ENCODE assay signal across 8 cellular contexts in the genomic region with DNA sequence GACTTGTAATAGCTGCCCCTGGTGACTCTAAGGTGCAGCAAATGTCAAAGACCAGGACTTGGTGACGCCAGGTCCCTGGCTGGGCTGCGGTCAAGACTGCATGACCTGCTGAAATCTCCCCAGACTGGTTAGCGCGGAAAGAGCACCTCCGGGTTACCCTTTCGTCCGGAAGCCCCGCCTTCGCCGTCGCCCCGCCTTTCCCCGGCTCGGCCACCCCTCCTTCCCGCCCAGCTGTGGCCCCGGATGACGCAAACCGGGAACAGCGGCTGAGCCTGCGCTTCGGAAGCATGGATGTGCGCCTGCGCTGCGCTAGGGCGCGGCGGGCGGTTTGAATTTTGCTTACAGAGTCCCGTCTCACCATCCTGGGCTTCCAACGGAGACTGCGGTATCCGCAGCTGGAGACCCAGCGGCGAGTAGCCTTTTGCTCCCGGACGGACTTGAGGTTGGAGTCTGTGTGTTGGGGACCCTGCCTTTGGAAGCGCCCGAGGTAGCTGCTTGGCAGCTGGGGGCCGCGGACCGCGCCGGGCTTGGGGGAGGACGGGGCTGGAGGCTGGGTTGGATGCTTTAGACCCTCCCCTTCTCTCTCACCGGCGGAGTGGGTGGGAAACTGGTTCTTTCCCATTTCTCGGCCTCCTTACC. TPM values are rescaled to one million over a fixed set of nuclear protein-coding genes. Genes with fewer than 3 reads are reported as not detected.
DNase-seq lines count a peak whose midpoint lies in the region; ATAC-seq and TF ChIP-seq lines count a peak whose summit lies in the region.

A gene with protein sequence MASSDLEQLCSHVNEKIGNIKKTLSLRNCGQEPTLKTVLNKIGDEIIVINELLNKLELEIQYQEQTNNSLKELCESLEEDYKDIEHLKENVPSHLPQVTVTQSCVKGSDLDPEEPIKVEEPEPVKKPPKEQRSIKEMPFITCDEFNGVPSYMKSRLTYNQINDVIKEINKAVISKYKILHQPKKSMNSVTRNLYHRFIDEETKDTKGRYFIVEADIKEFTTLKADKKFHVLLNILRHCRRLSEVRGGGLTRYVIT (plus strand): TSS at position 294 of the 639 bp plus-strand sequence. CDS start 785 bp downstream, outside the sequence.

- H3K9me3 ChIP-seq in testis = no peaks in the 10 kb centered on the region

- peak within 1 kb of the TSS; percentile 66 to 83 for H3K27ac ChIP-seq in testis

- intact Hi-C loops in testis (cut with DNase I; ENCODE audit: low total_unique reads) = loop anchor here (10.0 kb wide), 1 partner anchor 290 kb away; no protein-coding TSS in a partner anchor

- ATAC-seq in HG02610 (IDR thresholded peaks at IDR 0.05; ENCODE audit: unreplicated experiment) = peak; percentile 98
- ATAC-seq in activated naive CD4-positive, alpha-beta T cell treated with anti-CD3 and anti-CD28 coated beads, Interleukin-2, amount 50 U/mL, for 72 hours = peak; percentile 96 to 99

- no peaks in the 10 kb centered on the region for H3K36me3 ChIP-seq in testis (ENCODE audit: low read depth, missing control alignments)

- H3K4me3 ChIP-seq in GM08714 (ENCODE audit: low read length) (peak within 1 kb of the TSS; percentile 96), testis (peak within 1 kb of the TSS; percentile 59 to 67)

- peaks cover 17 to 35% of the 10 kb centered on the region in 2 donors for H3K36me3 Mint-ChIP-seq in activated naive CD4-positive, alpha-beta T cell treated with anti-CD3 and anti-CD28 coated beads, Interleukin-2, amount 50 U/mL, for 72 hours

- WGBS in testis, 2 donors = 0 to 1% methylated on average over 18 to 44 of the region's 47 CpGs

- no peak for TF ChIP-seq CTCF in testis (IDR thresholded peaks at IDR 0.05)

- H3K9me3 Mint-ChIP-seq in activated naive CD4-positive, alpha-beta T cell treated with anti-CD3 and anti-CD28 coated beads, Interleukin-2, amount 50 U/mL, for 72 hours = peaks cover 6% of the 10 kb centered on the region in 2 donors

- DNase-seq in NCI-H1092 treated with DMSO at 0.1 percent for 48 hours (lab: John Stamatoyannopoulos, UW) (peak; percentile 96), SKM-1 (lab: John Stamatoyannopoulos, UW; ENCODE audit: unreplicated experiment) (peak; percentile 85), glomerular endothelial cell (ENCODE audit: extremely low read depth, low read depth, low spot score) (peak; percentile 62), occipital lobe (lab: John Stamatoyannopoulos, UW) (peak; percentile 94), testis (peak; percentile 92)
- DNase-seq in activated naive CD4-positive, alpha-beta T cell treated with anti-CD3 and anti-CD28 coated beads, Interleukin-2, amount 50 U/mL, for 72 hours (ENCODE audit: low spot score in 2 of 2) = peak; percentile 87 to 96

- TF ChIP-seq POLR2A in testis (IDR thresholded peaks at IDR 0.05) = no peak

- H3K27me3 ChIP-seq in testis = no peaks in the 10 kb centered on the region

- H3K27ac Mint-ChIP-seq in activated naive CD4-positive, alpha-beta T cell treated with anti-CD3 and anti-CD28 coated beads, Interleukin-2, amount 50 U/mL, for 72 hours = peak within 1 kb of the TSS; percentile 91 to 93

- H3K4me1 ChIP-seq in testis = peaks cover 11% of the 10 kb centered on the region

RNA-seq across cellular contexts. Expression of the gene that starts here (rescaled TPM):
- total RNA-seq in activated naive CD4-positive, alpha-beta T cell treated with anti-CD3 and anti-CD28 coated beads, Interleukin-2, amount 50 U/mL, for 72 hours = 10 to 100 TPM; 34.6 to 55.4 TPM
- 1.7 and 9.8 TPM in 2 replicates for total RNA-seq in glomerular endothelial cell
- total RNA-seq in occipital lobe = 2.3 TPM
- 1 to 10 TPM; 5.5 to 6.6 TPM for total RNA-seq in testis
- 11.9 TPM for polyA plus RNA-seq in testis (ENCODE audit: insufficient read depth, low read depth, low replicate concordance)

Comparison
In these comparisons a context has a peak if more than half of its experiments do, and no peak if none do; other contexts are left out.
1. Peak in every context shown above with its lines: DNase-seq, ATAC-seq, H3K4me3 ChIP-seq and H3K27ac ChIP-seq.